In genomic region chr13:55298201-55298600, GRCh38 we compare ENCODE assay signal across 24 cellular contexts.
"Had no signal": no experiment of that assay in that cellular context is flagged by ENCODE, and none has a peak within 500 bp of the region (broad histone marks: within the 10 kb centered on the region; RNA-seq: fewer than 3 reads in every experiment).

No MANE protein-coding gene starts in this region.

- ATAC-seq: HepG2, Panc1, PC-3, Right ventricle myocardium inferior, SK-N-SH treated with all-trans-retinoic acid at 6 μM for 48 hours had no signal

- DNase-seq: IMR-90, Karpas-422, KG1, MG63, NCI-H1092, NCI-H1105 treated with DMSO at 0.1 percent for 48 hours, NCI-H1417 treated with DMSO at 0.1 percent for 48 hours, NCI-H187, NCI-H2029, NCI-H2081 treated with DMSO at 0.1 percent for 48 hours, NCI-H2171, NCI-H226, NCI-H446, NCI-H510A, NCI-H524 treated with DMSO at 0.1 percent for 48 hours, NCI-H69, NCI-H774, PC-3, SHP77 treated with DMSO at 0.1 percent for 48 hours, SJCRH30 had no signal

- H3K36me3 ChIP-seq: MG63, SJCRH30 had no signal

- H3K27ac ChIP-seq: SJCRH30 had no signal

- H3K4me1 ChIP-seq: SJCRH30 had no signal

- H3K27me3 ChIP-seq: MG63, SJCRH30 had no signal

- H3K4me3 ChIP-seq: MG63, SJCRH30 had no signal

- H3K9me3 ChIP-seq: MG63, SJCRH30 had no signal
